ENCODE assay signal across 2 cellular contexts in genomic region chr1:6272476-6273270, GRCh38.
TF ChIP-seq lines count a peak whose summit lies in the region.

No MANE protein-coding gene starts in this region.

TF ChIP-seq in SK-N-SH treated with all-trans-retinoic acid at 6 μM for 48 hours, 23 proteins besides CTCF, POLR2A, EP300 and RAD21 (continued from another document):
- TF ChIP-seq ZNF8 (CRISPR knock-in tag; IDR thresholded peaks at IDR 0.05) (no peak), ZFP3 (CRISPR knock-in tag; IDR thresholded peaks at IDR 0.05) (no peak), ESRRG (CRISPR knock-in tag; IDR thresholded peaks at IDR 0.05) (no peak), ARNTL (CRISPR knock-in tag; IDR thresholded peaks at IDR 0.05; ENCODE audit: borderline replicate concordance, low read depth) (no peak), BACH2 (CRISPR knock-in tag; IDR thresholded peaks at IDR 0.05; ENCODE audit: borderline replicate concordance) (no peak), TCF4 (CRISPR knock-in tag; IDR thresholded peaks at IDR 0.05; ENCODE audit: borderline replicate concordance) (no peak), RARB (CRISPR knock-in tag; IDR thresholded peaks at IDR 0.05) (no peak), OSR1 (CRISPR knock-in tag; IDR thresholded peaks at IDR 0.05) (no peak), ZC3H10 (CRISPR knock-in tag; IDR thresholded peaks at IDR 0.05) (no peak), ZNF70 (CRISPR knock-in tag; IDR thresholded peaks at IDR 0.05) (no peak), ZFP30 (CRISPR knock-in tag; IDR thresholded peaks at IDR 0.05) (no peak), CSDC2 (CRISPR knock-in tag; IDR thresholded peaks at IDR 0.05) (no peak), SNAI2 (CRISPR knock-in tag; IDR thresholded peaks at IDR 0.05) (no peak), PATZ1 (CRISPR knock-in tag; IDR thresholded peaks at IDR 0.05; ENCODE audit: borderline replicate concordance) (no peak)
TF ChIP-seq in SK-N-SH treated with all-trans-retinoic acid at 6 μM for 48 hours: peak in this region for 0.

TF ChIP-seq in SK-N-SH, 30 proteins besides CTCF, POLR2A, EP300 and RAD21 (continued from another document):
- TF ChIP-seq IRF3 (IDR thresholded peaks at IDR 0.05; ENCODE audit: low read depth, low read length) (no peak), FOSL2 (IDR thresholded peaks at IDR 0.05; ENCODE audit: borderline replicate concordance, low read depth) (no peak), MAX (IDR thresholded peaks at IDR 0.05; ENCODE audit: low read depth) (no peak), SIN3A (IDR thresholded peaks at IDR 0.05; ENCODE audit: borderline replicate concordance, low read depth, low read length) (no peak), NFIC (IDR thresholded peaks at IDR 0.05; ENCODE audit: borderline replicate concordance) (no peak), MEF2A (IDR thresholded peaks at IDR 0.05; ENCODE audit: borderline replicate concordance, low read depth) (no peak), NRF1 (IDR thresholded peaks at IDR 0.05; ENCODE audit: low read depth, low read length) (no peak), TAF1 (IDR thresholded peaks at IDR 0.05; ENCODE audit: borderline replicate concordance, low read depth, low read length) (no peak), RFX5 (IDR thresholded peaks at IDR 0.05; ENCODE audit: low read length) (no peak), CHD2 (IDR thresholded peaks at IDR 0.05; ENCODE audit: low read length, partially characterized antibody) (no peak), YY1 (IDR thresholded peaks at IDR 0.05; ENCODE audit: low read depth) (no peak)
